In genomic region chr6:96781557-96781956, GRCh38 we compare ENCODE assay signal across 36 cellular contexts. TPM values are rescaled to one million over a fixed set of nuclear protein-coding genes. Genes with fewer than 3 reads are reported as not detected.
"Had no signal": no experiment of that assay in that cellular context is flagged by ENCODE, and none has a peak within 500 bp of the region (broad histone marks: within the 10 kb centered on the region; RNA-seq: fewer than 3 reads in every experiment).

No MANE protein-coding gene starts in this region.

- H3K27me3 ChIP-seq: MG63 had no signal

- H3K4me3 ChIP-seq: MG63 had no signal

- DNase-seq: Karpas-422, Kasumi-1, MG63, MM.1S, MV-4-11, NCI-H1048, NCI-H1092, NCI-H1092 treated with DMSO at 0.1 percent for 48 hours, NCI-H1105, NCI-H1105 treated with DMSO at 0.1 percent for 48 hours, NCI-H1417, NCI-H1417 treated with DMSO at 0.1 percent for 48 hours, NCI-H1436, NCI-H1436 treated with DMSO at 0.1 percent for 48 hours, NCI-H146, NCI-H1694, NCI-H1694 treated with DMSO at 0.1 percent for 48 hours, NCI-H187, NCI-H187 treated with DMSO at 0.1 percent for 48 hours, NCI-H1930, NCI-H2029, NCI-H2029 treated with DMSO at 0.1 percent for 48 hours, NCI-H2081, NCI-H2081 treated with DMSO at 0.1 percent for 48 hours, NCI-H2107, NCI-H2171, NCI-H2171 treated with DMSO at 0.1 percent for 48 hours, NCI-H2227 treated with DMSO at 0.1 percent for 48 hours, NCI-H226, NCI-H345, NCI-H446, NCI-H446 treated with DMSO at 0.1 percent for 48 hours, NCI-H510A, NCI-H510A treated with DMSO at 0.1 percent for 48 hours, NCI-H524 had no signal

- H3K9me3 ChIP-seq: MG63 had no signal

- H3K36me3 ChIP-seq: MG63 had no signal

RNA-seq across cellular contexts. Expression of gene GPR63, which starts 55.7 kb away (rescaled TPM):
- total RNA-seq: M059J had no signal
